ENCODE assay signal across 9 cellular contexts in genomic region chr20:29497261-29497671, GRCh38.
DNase-seq lines count a peak whose midpoint lies in the region; TF ChIP-seq lines count a peak whose summit lies in the region.
"Had no signal": no experiment of that assay in that cellular context is flagged by ENCODE, and none has a peak within 500 bp of the region (broad histone marks: within the 10 kb centered on the region; RNA-seq: fewer than 3 reads in every experiment).

No MANE protein-coding gene starts in this region.

- no peak overlapping the region for H3K27ac ChIP-seq in osteoblast (ENCODE audit: low read depth, low read length)

- H3K4me1 Mint-ChIP-seq in activated T-cell treated with anti-CD3 and anti-CD28 coated beads, Interleukin-2, amount 50 U/mL, for 24 hours (ENCODE audit: low read depth), result no peaks in the 10 kb centered on the region
- H3K4me1 Mint-ChIP-seq: brain had no signal

- H3K79me2 ChIP-seq in osteoblast (ENCODE audit: insufficient read depth, low read length), result no peaks in the 10 kb centered on the region

- H3K9me3 ChIP-seq in osteoblast (ENCODE audit: low read depth, low read length), result peaks cover 2% of the 10 kb centered on the region

- peaks cover 10% of the 10 kb centered on the region for H3K9me3 Mint-ChIP-seq in activated T-cell treated with anti-CD3 and anti-CD28 coated beads, Interleukin-2, amount 50 U/mL, for 24 hours

- no peaks in the 10 kb centered on the region for H3K27me3 Mint-ChIP-seq in activated T-cell treated with anti-CD3 and anti-CD28 coated beads, Interleukin-2, amount 50 U/mL, for 24 hours
- H3K27me3 Mint-ChIP-seq: brain had no signal

- in situ Hi-C loops in KBM-7 (cut with MboI; ENCODE audit: low pct_unique_long_range_greater_than_20kb, low sequenced_read_pairs), result no loop called here

- H3K27me3 ChIP-seq in osteoblast (ENCODE audit: insufficient read depth, low read length), result no peaks in the 10 kb centered on the region

- H4K20me1 ChIP-seq in osteoblast (ENCODE audit: insufficient read depth, low read length), result no peaks in the 10 kb centered on the region

- no peak overlapping the region for H3K4me2 ChIP-seq in osteoblast (ENCODE audit: insufficient read depth, low read length)

- H3K27ac Mint-ChIP-seq in activated T-cell treated with anti-CD3 and anti-CD28 coated beads, Interleukin-2, amount 50 U/mL, for 24 hours, result no peak overlapping the region
- H3K27ac Mint-ChIP-seq: brain had no signal

- no peaks in the 10 kb centered on the region for H3K36me3 Mint-ChIP-seq in activated T-cell treated with anti-CD3 and anti-CD28 coated beads, Interleukin-2, amount 50 U/mL, for 24 hours (ENCODE audit: low read depth)
- H3K36me3 Mint-ChIP-seq: brain had no signal

- no peaks in the 10 kb centered on the region for H3K4me1 ChIP-seq in osteoblast (ENCODE audit: insufficient read depth, low read length)

- H3K36me3 ChIP-seq in osteoblast (ENCODE audit: insufficient read depth, low read length), result no peaks in the 10 kb centered on the region

- no peak overlapping the region for H3K4me3 Mint-ChIP-seq in activated T-cell treated with anti-CD3 and anti-CD28 coated beads, Interleukin-2, amount 50 U/mL, for 24 hours
- H3K4me3 Mint-ChIP-seq: brain had no signal

- peak; percentile 91 for DNase-seq in GM12865 (ENCODE audit: low read depth)
- peak; percentile 51 for DNase-seq in NCI-H1694 treated with DMSO at 0.1 percent for 48 hours (lab: John Stamatoyannopoulos, UW)
- DNase-seq in activated T-cell treated with anti-CD3 and anti-CD28 coated beads, Interleukin-2, amount 50 U/mL, for 24 hours, result peak; percentile 42
- DNase-seq in osteoblast (ENCODE audit: insufficient read length, low spot score, missing footprints), result peak; percentile 13
- DNase-seq in germinal center (ENCODE audit: low spot score), result no peak
- no peak for DNase-seq in Ammon's horn (ENCODE audit: low spot score)
- no peak for DNase-seq in KBM-7
- no peak for DNase-seq in HT-29 (ENCODE audit: low spot score)

- peak overlapping the region; percentile 53 for H3K4me3 ChIP-seq in GM12865 (ENCODE audit: low read depth, low read length)
- no peak overlapping the region for H3K4me3 ChIP-seq in osteoblast (ENCODE audit: insufficient read depth, low read length)

- TF ChIP-seq CTCF in GM12865 (IDR thresholded peaks at IDR 0.05; ENCODE audit: insufficient read depth, low read depth, low read length, missing control alignments), result no peak
- no peak for TF ChIP-seq CTCF in osteoblast (IDR thresholded peaks at IDR 0.05; ENCODE audit: extremely low read depth, low read depth, low read length)

- no peak overlapping the region for H2AFZ ChIP-seq in osteoblast (ENCODE audit: low read length)

Comparison
In these comparisons a context has a peak if more than half of its experiments do, and no peak if none do; other contexts are left out.
1. DNase-seq: peak in GM12865 (single experiment), NCI-H1694 treated with DMSO at 0.1 percent for 48 hours (single experiment), activated T-cell treated with anti-CD3 and anti-CD28 coated beads, Interleukin-2, amount 50 U/mL, for 24 hours (single experiment) and osteoblast (single experiment); none in germinal center (single experiment), Ammon's horn (single experiment), KBM-7 (single experiment) and HT-29 (single experiment).